Comparison of ENCODE assay signal across 25 cellular contexts in genomic region chr1:74583365-74583764, GRCh38.
"Had no signal": no experiment of that assay in that cellular context is flagged by ENCODE, and none has a peak within 500 bp of the region (broad histone marks: within the 10 kb centered on the region; RNA-seq: fewer than 3 reads in every experiment).

No MANE protein-coding gene starts in this region.

- H3K4me1 ChIP-seq: body of pancreas, breast epithelium had no signal

- H3K27me3 ChIP-seq: adrenal gland, body of pancreas, breast epithelium, MG63 had no signal

- H3K36me3 ChIP-seq: adrenal gland, breast epithelium, MG63 had no signal

- H3K36me3 Mint-ChIP-seq: activated naive CD4-positive, alpha-beta T cell treated with anti-CD3 and anti-CD28 coated beads, Interleukin-2, amount 50 U/mL, for 72 hours had no signal

- H3K27ac Mint-ChIP-seq: activated CD4-positive, alpha-beta T cell treated with anti-CD3 and anti-CD28 coated beads, Interleukin-2, amount 10 ng/mL, durations not matched to agents 7 days and 5 days; activated CD8-positive, alpha-beta T cell treated with anti-CD3 and anti-CD28 coated beads, Interleukin-2, amount 10 ng/mL, durations not matched to agents 7 days and 5 days; activated naive CD4-positive, alpha-beta T cell treated with anti-CD3 and anti-CD28 coated beads for 36 hours; activated naive CD4-positive, alpha-beta T cell treated with anti-CD3 and anti-CD28 coated beads, Interleukin-2, amount 50 U/mL, for 72 hours; activated T-helper 1 cell treated with anti-CD3 and anti-CD28 coated beads, Interleukin-12 subunit alpha, Interleukin-12 subunit beta, Interleukin-2, Interleukin-4 antibody, amounts not matched to agents 30 ng/mL and 10 ng/mL and 1 ng/mL, durations not matched to agents 14 hours and 24 hours and 36 hours had no signal

- ATAC-seq: activated CD8-positive, alpha-beta T cell treated with anti-CD3 and anti-CD28 coated beads, Interleukin-2, amount 10 ng/mL, durations not matched to agents 7 days and 5 days; activated naive CD4-positive, alpha-beta T cell treated with anti-CD3 and anti-CD28 coated beads, Interleukin-2, amount 50 U/mL, for 72 hours; activated T-cell treated with anti-CD3 and anti-CD28 coated beads, Interleukin-2, amount 50 U/mL, for 4 hours; body of pancreas had no signal

- DNase-seq: activated CD4-positive, alpha-beta T cell treated with anti-CD3 and anti-CD28 coated beads, Interleukin-2, amount 10 ng/mL, durations not matched to agents 7 days and 5 days; activated CD4-positive, alpha-beta T cell treated with anti-CD3 and anti-CD28 coated beads, Interleukin-2, amount 50 U/mL, for 48 hours; activated CD8-positive, alpha-beta T cell treated with anti-CD3 and anti-CD28 coated beads, Interleukin-2, amount 10 ng/mL, durations not matched to agents 7 days and 5 days; activated gamma-delta T cell treated with Interleukin-2 at 50 U/mL for 16 hours; activated naive CD4-positive, alpha-beta T cell treated with anti-CD3 and anti-CD28 coated beads for 36 hours; activated T-cell treated with anti-CD3 and anti-CD28 coated beads for 4 hours; activated T-cell treated with anti-CD3 and anti-CD28 coated beads, Interleukin-2, amount 50 U/mL, for 4 hours; adrenal gland; body of pancreas; MG63; MV-4-11; NCI-H1092; NCI-H1436 treated with DMSO at 0.1 percent for 48 hours; NCI-H1694 treated with DMSO at 0.1 percent for 48 hours; NCI-H2029; NCI-H345; NCI-H526; NCI-H748 treated with DMSO at 0.1 percent for 48 hours; OCI-M1; Right ventricle myocardium superior; T1000 had no signal

- H3K27ac ChIP-seq: adrenal gland, body of pancreas, breast epithelium, coronary artery had no signal

- H3K4me3 ChIP-seq: adrenal gland, body of pancreas, breast epithelium, coronary artery, MG63 had no signal

- H3K4me3 Mint-ChIP-seq: activated CD4-positive, alpha-beta T cell treated with anti-CD3 and anti-CD28 coated beads, Interleukin-2, amount 10 ng/mL, durations not matched to agents 7 days and 5 days; activated CD8-positive, alpha-beta T cell treated with anti-CD3 and anti-CD28 coated beads, Interleukin-2, amount 10 ng/mL, durations not matched to agents 7 days and 5 days; activated naive CD4-positive, alpha-beta T cell treated with anti-CD3 and anti-CD28 coated beads for 36 hours; activated T-cell treated with anti-CD3 and anti-CD28 coated beads, Interleukin-2, amount 50 U/mL, for 4 hours; activated T-helper 1 cell treated with anti-CD3 and anti-CD28 coated beads, Interleukin-12 subunit alpha, Interleukin-12 subunit beta, Interleukin-2, Interleukin-4 antibody, amounts not matched to agents 30 ng/mL and 10 ng/mL and 1 ng/mL, durations not matched to agents 14 hours and 24 hours and 36 hours had no signal

- H3K9me3 ChIP-seq: adrenal gland, body of pancreas, breast epithelium, MG63 had no signal

- H3K9me3 Mint-ChIP-seq: activated CD4-positive, alpha-beta T cell treated with anti-CD3 and anti-CD28 coated beads, Interleukin-2, amount 10 ng/mL, durations not matched to agents 7 days and 5 days; activated naive CD4-positive, alpha-beta T cell treated with anti-CD3 and anti-CD28 coated beads for 36 hours; activated naive CD4-positive, alpha-beta T cell treated with anti-CD3 and anti-CD28 coated beads, Interleukin-2, amount 50 U/mL, for 72 hours; activated T-cell treated with anti-CD3 and anti-CD28 coated beads, Interleukin-2, amount 50 U/mL, for 4 hours; activated T-helper 1 cell treated with anti-CD3 and anti-CD28 coated beads, Interleukin-12 subunit alpha, Interleukin-12 subunit beta, Interleukin-2, Interleukin-4 antibody, amounts not matched to agents 30 ng/mL and 10 ng/mL and 1 ng/mL, durations not matched to agents 14 hours and 24 hours and 36 hours had no signal
